In genomic region chr19:1540353-1540925, GRCh38 we compare ENCODE assay signal across 33 cellular contexts. TPM values are rescaled to one million over a fixed set of nuclear protein-coding genes. Genes with fewer than 3 reads are reported as not detected.
DNase-seq lines count a peak whose midpoint lies in the region; ATAC-seq, FAIRE-seq and TF ChIP-seq lines count a peak whose summit lies in the region.
"Had no signal": no experiment of that assay in that cellular context is flagged by ENCODE, and none has a peak within 500 bp of the region (broad histone marks: within the 10 kb centered on the region; RNA-seq: fewer than 3 reads in every experiment).

No MANE protein-coding gene starts in this region.

- POLR2A ChIA-PET in IMR-90 (lab: Charles Lee; ENCODE audit: unreplicated experiment): no interaction called here

- no peak overlapping the region for H3K4ac ChIP-seq in IMR-90 (ENCODE audit: low read depth, low read length)

- H3K36me3 Mint-ChIP-seq in neural progenitor cell: no peaks in the 10 kb centered on the region
- H3K36me3 Mint-ChIP-seq: CD14-positive monocyte had no signal

- DNase-seq in IMR-90 (no peak), neural progenitor cell (ENCODE audit: low spot score) (no peak), aorta (peak in 1 of 2 donors; percentile 63), frontal cortex (ENCODE audit: low spot score in 2 of 2) (no peak), NCI-H510A (lab: John Stamatoyannopoulos, UW) (no peak)
- DNase-seq: activated CD4-positive, alpha-beta T cell treated with anti-CD3 and anti-CD28 coated beads for 1 hour; activated CD8-positive, alpha-beta memory T cell treated with anti-CD3 and anti-CD28 coated beads for 24 hours; activated effector memory CD4-positive, alpha-beta T cell treated with anti-CD3 and anti-CD28 coated beads, Interleukin-2, amount 50 U/mL, for 16 hours; activated T-cell treated with anti-CD3 and anti-CD28 coated beads, Interleukin-2, amount 50 U/mL, for 1 hour; body of pancreas; DMS79; effector CD4-positive, alpha-beta T cell; erythroblast; foreskin fibroblast; HFFc6; Karpas-422; NCI-H146; NCI-H446; NCI-H82; occipital lobe; RPMI8226; stimulated activated CD4-positive, alpha-beta T cell treated with anti-CD3 and anti-CD28 coated beads, Interleukin-2, amount 100 ng/mL, for 48 hours; substantia nigra; T-helper 17 cell; upper lobe of right lung had no signal

- no peak overlapping the region for H3K56ac ChIP-seq in IMR-90 (ENCODE audit: extremely low read depth, insufficient read depth, low read length)

- H3K14ac ChIP-seq in IMR-90 (replicated peaks; ENCODE audit: low read depth, low read length): no peak overlapping the region

- H2BK20ac ChIP-seq in IMR-90 (ENCODE audit: low read depth, low read length): no peak overlapping the region

- no peaks in the 10 kb centered on the region for H3K9me1 ChIP-seq in IMR-90 (ENCODE audit: insufficient read depth, low read length)

- H3K36me3 ChIP-seq in IMR-90 (ENCODE audit: control insufficient read depth, insufficient read depth, low read length) (no peaks in the 10 kb centered on the region), gastroesophageal sphincter (no peaks in the 10 kb centered on the region), neural progenitor cell (no peaks in the 10 kb centered on the region), aorta (ENCODE audit: control insufficient read depth in 1 of 2, insufficient read depth in 2 of 2, low read length in 1 of 2) (no peaks in the 10 kb centered on the region)
- H3K36me3 ChIP-seq: upper lobe of right lung had no signal

- H3K4me2 ChIP-seq in IMR-90 (ENCODE audit: low read depth, low read length) (no peak overlapping the region), neural progenitor cell (no peak overlapping the region)
- H3K4me2 ChIP-seq: hepatocyte had no signal

- no peak overlapping the region for H4K8ac ChIP-seq in IMR-90 (ENCODE audit: low read depth in 2 of 2, low read length in 2 of 2)

- no peak overlapping the region for H2BK120ac ChIP-seq in IMR-90 (ENCODE audit: low read depth, low read length)

- peaks cover 2% of the 10 kb centered on the region; the same call in 1 of the 2 replicates for H3K27me3 ChIP-seq in IMR-90 (ENCODE audit: control insufficient read depth, insufficient read depth, low read length)
- peaks cover 32% of the 10 kb centered on the region for H3K27me3 ChIP-seq in gastroesophageal sphincter
- peaks cover 29% of the 10 kb centered on the region for H3K27me3 ChIP-seq in neural progenitor cell
- no peaks in the 10 kb centered on the region for H3K27me3 ChIP-seq in aorta (ENCODE audit: control insufficient read depth in 1 of 2, insufficient read depth in 2 of 2, low read length in 1 of 2)
- H3K27me3 ChIP-seq: hepatocyte had no signal

- no peak overlapping the region; the same call in 1 of the 2 replicates for H3K23ac ChIP-seq in IMR-90 (ENCODE audit: low read depth, low read length)

- peaks cover 3% of the 10 kb centered on the region for H3K4me1 Mint-ChIP-seq in neural progenitor cell
- H3K4me1 Mint-ChIP-seq: CD14-positive monocyte, T-helper 17 cell had no signal

- no peak overlapping the region for H2BK15ac ChIP-seq in IMR-90 (ENCODE audit: low read depth, low read length)

- FAIRE-seq in frontal cortex (lab: Jason Lieb, UNC): no peak

- H4K91ac ChIP-seq in IMR-90 (ENCODE audit: insufficient read depth, low read depth, low read length): no peak overlapping the region

- H4K5ac ChIP-seq in IMR-90 (ENCODE audit: low read depth, low read length): no peak overlapping the region

- H3K4me3 ChIP-seq in IMR-90 (ENCODE audit: insufficient read depth, low read depth, low read length) (no peak overlapping the region), gastroesophageal sphincter (no peak overlapping the region), neural progenitor cell (no peak overlapping the region), aorta (ENCODE audit: low read length in 2 of 2) (no peak overlapping the region)
- H3K4me3 ChIP-seq: body of pancreas, hepatocyte, SK-N-MC, upper lobe of right lung had no signal

- no peaks in the 10 kb centered on the region for H3K9me3 Mint-ChIP-seq in neural progenitor cell
- H3K9me3 Mint-ChIP-seq: HFFc6 had no signal

- H3K9me3 ChIP-seq in IMR-90 (ENCODE audit: control insufficient read depth, insufficient read depth, low read length): no peaks in the 10 kb centered on the region
- no peaks in the 10 kb centered on the region for H3K9me3 ChIP-seq in gastroesophageal sphincter
- H3K9me3 ChIP-seq in neural progenitor cell (ENCODE audit: low read depth): no peaks in the 10 kb centered on the region
- H3K9me3 ChIP-seq in aorta (ENCODE audit: control insufficient read depth, low read length): no peaks in the 10 kb centered on the region
- H3K9me3 ChIP-seq: body of pancreas, upper lobe of right lung had no signal

- TF ChIP-seq EP300 in gastroesophageal sphincter (IDR thresholded peaks at IDR 0.05): no peak

- no peaks in the 10 kb centered on the region for H4K20me1 ChIP-seq in IMR-90 (ENCODE audit: insufficient read depth, low read length)
- no peaks in the 10 kb centered on the region for H4K20me1 ChIP-seq in neural progenitor cell (ENCODE audit: low read depth)

- no peak for TF ChIP-seq RAD21 in IMR-90 (IDR thresholded peaks at IDR 0.05; ENCODE audit: low read length)

- H3K4me3 Mint-ChIP-seq in neural progenitor cell: no peak overlapping the region
- H3K4me3 Mint-ChIP-seq: HFFc6, T-helper 17 cell had no signal

- CTCF ChIA-PET in IMR-90 (lab: Yijun Ruan, JAX): no interaction called here

- dilution Hi-C loops in IMR-90 (cut with HindIII; ENCODE audit: low sequenced_read_pairs, unreplicated experiment): no loop called here

- peak; percentile 32; the same call in 1 of the 2 replicates for ATAC-seq in IMR-90 (ENCODE audit: low read depth)
- ATAC-seq in gastroesophageal sphincter: peak; percentile 63
- peak; percentile 62 for ATAC-seq in aorta (ENCODE audit: low FRiP score)
- no peak for ATAC-seq in HG03139 (IDR thresholded peaks at IDR 0.05; ENCODE audit: unreplicated experiment)
- ATAC-seq: body of pancreas, T-helper 17 cell, upper lobe of right lung had no signal

- in situ Hi-C loops in IMR-90 (cut with MboI; ENCODE audit: low sequenced_read_pairs): loop anchor here (25.0 kb wide), 1 partner anchor 247 kb away; no protein-coding TSS in a partner anchor

- peaks cover 11% of the 10 kb centered on the region for H3K27me3 Mint-ChIP-seq in neural progenitor cell (ENCODE audit: insufficient read depth, low read depth)

- no peak overlapping the region for H2AK5ac ChIP-seq in IMR-90 (ENCODE audit: low read depth, low read length)

- H3K79me2 ChIP-seq in neural progenitor cell (ENCODE audit: low read depth): no peaks in the 10 kb centered on the region
- H3K79me2 ChIP-seq: hepatocyte had no signal

- TF ChIP-seq CTCF in IMR-90 (conservative IDR thresholded peaks at IDR 0.05; ENCODE audit: low read depth, low read length) (no peak), gastroesophageal sphincter (IDR thresholded peaks at IDR 0.05) (no peak), neural progenitor cell (IDR thresholded peaks at IDR 0.05) (no peak)

- WGBS in IMR-90 (ENCODE audit: extremely low coverage in 2 of 2, insufficient read length in 1 of 2), 2 experiments: 56% methylated on average over 5 of the region's 17 CpGs; no CpG with 5 or more reads in 1 of the 2 experiments
- 14 to 33% methylated on average over 4 to 16 of the region's 17 CpGs for WGBS in gastroesophageal sphincter (ENCODE audit: low coverage in 1 of 2), 2 donors
- WGBS in aorta, 2 donors: 4 to 6% methylated on average over 17 of the region's 17 CpGs

- no peak overlapping the region for H3K27ac ChIP-seq in IMR-90 (ENCODE audit: insufficient read depth, low read length)
- H3K27ac ChIP-seq in gastroesophageal sphincter: peak overlapping the region in 2 of 4 donors; percentile 16 to 39
- H3K27ac ChIP-seq in neural progenitor cell: no peak overlapping the region
- no peak overlapping the region for H3K27ac ChIP-seq in aorta (ENCODE audit: low read depth in 1 of 2, low read length in 2 of 2)
- H3K27ac ChIP-seq: body of pancreas, hepatocyte, HL-60, SK-N-MC, upper lobe of right lung had no signal

- H3K9ac ChIP-seq in IMR-90 (ENCODE audit: low read depth, low read length) (no peak overlapping the region), neural progenitor cell (no peak overlapping the region)

- peak overlapping the region; percentile 82 for H3K27ac Mint-ChIP-seq in neural progenitor cell
- H3K27ac Mint-ChIP-seq: CD14-positive monocyte, HFFc6 had no signal

- no peaks in the 10 kb centered on the region for H3F3A ChIP-seq in neural progenitor cell (ENCODE audit: low read depth)

- H2AFZ ChIP-seq in IMR-90 (replicated peaks; ENCODE audit: low read length, poor library complexity) (peak overlapping the region; percentile 21), neural progenitor cell (replicated peaks) (no peak overlapping the region)
- H2AFZ ChIP-seq: hepatocyte had no signal

- intact Hi-C loops in IMR-90 (cut with micrococcal nuclease) (no loop called here), aorta (cut with DNase I) (loop anchor here in 1 of 2 donors (10.0 kb wide), 1 partner anchor 284 kb away; no protein-coding TSS in a partner anchor)

- no peaks in the 10 kb centered on the region for H3K79me1 ChIP-seq in IMR-90 (ENCODE audit: low read depth in 1 of 2, low read length in 2 of 2)

- H2BK5ac ChIP-seq in IMR-90 (ENCODE audit: low read depth, low read length, poor library complexity, severe bottlenecking): no peak overlapping the region

- TF ChIP-seq POLR2A in IMR-90 (IDR thresholded peaks at IDR 0.05; ENCODE audit: low read depth, low read length) (no peak), gastroesophageal sphincter (IDR thresholded peaks at IDR 0.05) (no peak)

- no peak overlapping the region for H3K18ac ChIP-seq in IMR-90 (ENCODE audit: low read depth, low read length)

- no TSS peak for BruUV-seq in IMR-90 (replicated peaks; lab: Mats Ljungman, UMichigan)

- no peak overlapping the region for H2AK9ac ChIP-seq in IMR-90 (replicated peaks; ENCODE audit: low read depth, low read length, poor library complexity)

- H3K4me1 ChIP-seq in IMR-90 (ENCODE audit: control insufficient read depth, insufficient read depth, low read length): peaks cover 2% of the 10 kb centered on the region; the same call in 1 of the 2 replicates
- H3K4me1 ChIP-seq in gastroesophageal sphincter: peaks cover 0 to 23% (median 0%) of the 10 kb centered on the region in 3 donors
- H3K4me1 ChIP-seq in neural progenitor cell: no peaks in the 10 kb centered on the region
- H3K4me1 ChIP-seq in aorta (ENCODE audit: control insufficient read depth in 1 of 2, insufficient read depth in 2 of 2, low read length in 2 of 2): no peaks in the 10 kb centered on the region
- H3K4me1 ChIP-seq: body of pancreas, upper lobe of right lung had no signal

RNA-seq across cellular contexts. Expression of gene PLK5, which starts 16.6 kb away (rescaled TPM):
- total RNA-seq in IMR-90 (2012; rRNA removed) (not detected in 2 replicates), gastroesophageal sphincter (under 1 TPM in 1 of 4 donors, not detected in 3; 0.15 TPM), neural progenitor cell (ENCODE audit: low replicate concordance) (0.81 TPM in 1 of 2 replicates, not detected in the other), aorta (not detected), frontal cortex (not detected)
- polyA plus RNA-seq in IMR-90 (2012; rRNA removed) (0.04 TPM in 1 of 2 replicates, not detected in the other), aorta (under 1 TPM in 1 of 2 donors, not detected in 1; 0.15 TPM)
- polyA plus RNA-seq in IMR-90 (2012; cell fraction: cytosol; rRNA removed): 0.05 TPM in 1 of 2 replicates, not detected in the other
- polyA plus RNA-seq in IMR-90 (2012; cell fraction: nucleus; rRNA removed; ENCODE audit: low replicate concordance): 0.76 and 1.1 TPM in 2 replicates
- total RNA-seq: body of pancreas, hepatocyte, mesenteric fat pad, occipital lobe, renal cortical epithelial cell, T-helper 17 cell, upper lobe of right lung had no signal
- polyA plus RNA-seq: CD14-positive monocyte had no signal

RNA-seq across cellular contexts. Expression of gene ADAMTSL5, which starts 27.6 kb away (rescaled TPM):
- total RNA-seq in IMR-90 (2012; rRNA removed) (0.83 and 0.90 TPM in 2 replicates), gastroesophageal sphincter (1 to 10 TPM; 1.3 to 9.7 (median 3.6) TPM), neural progenitor cell (ENCODE audit: low replicate concordance) (0.12 and 0.13 TPM in 2 replicates), aorta (10 to 100 TPM in 1 of 2 donors, 1 to 10 TPM in 1; 6.2 to 18.2 TPM), frontal cortex (under 0.01 TPM)
- polyA plus RNA-seq in IMR-90 (2012; rRNA removed) (10.8 and 13.4 TPM in 2 replicates), aorta (1 to 10 TPM; 3.1 to 6.1 TPM)
- polyA plus RNA-seq in IMR-90 (2012; cell fraction: cytosol; rRNA removed): 7.7 and 13.2 TPM in 2 replicates
- polyA plus RNA-seq in IMR-90 (2012; cell fraction: nucleus; rRNA removed; ENCODE audit: low replicate concordance): 31.7 and 79.5 TPM in 2 replicates
- total RNA-seq: occipital lobe had no signal
- polyA plus RNA-seq: CD14-positive monocyte had no signal

RNA-seq across cellular contexts. Expression of gene MEX3D, which starts 27.7 kb away (rescaled TPM):
- total RNA-seq in IMR-90 (2012; rRNA removed) (9.1 and 11.9 TPM in 2 replicates), gastroesophageal sphincter (10 to 100 TPM; 18.8 to 47.8 (median 28.7) TPM), neural progenitor cell (ENCODE audit: low replicate concordance) (15.9 and 87.3 TPM in 2 replicates), aorta (10 to 100 TPM; 16.1 to 20.5 TPM), frontal cortex (55.0 TPM)
- polyA plus RNA-seq in IMR-90 (2012; rRNA removed) (9.6 and 18.2 TPM in 2 replicates), aorta (1 to 10 TPM; 3.6 to 6.3 TPM)
- 9.3 and 32.6 TPM in 2 replicates for polyA plus RNA-seq in IMR-90 (2012; cell fraction: cytosol; rRNA removed)
- polyA plus RNA-seq in IMR-90 (2012; cell fraction: nucleus; rRNA removed; ENCODE audit: low replicate concordance): 7.9 and 22.2 TPM in 2 replicates

RNA-seq across cellular contexts. Expression of gene REEP6, which starts 49.5 kb away (rescaled TPM):
- total RNA-seq in IMR-90 (2012; rRNA removed) (1.3 and 1.7 TPM in 2 replicates), gastroesophageal sphincter (under 1 TPM in 3 of 4 donors, not detected in 1; 0.32 to 0.96 (median 0.40) TPM), neural progenitor cell (ENCODE audit: low replicate concordance) (4.8 and 13.0 TPM in 2 replicates), aorta (1 to 10 TPM in 1 of 2 donors, under 1 TPM in 1; 0.71 to 1.6 TPM), frontal cortex (2.4 TPM)
- polyA plus RNA-seq in IMR-90 (2012; rRNA removed) (2.2 and 3.2 TPM in 2 replicates), aorta (10 to 100 TPM in 1 of 2 donors, 1 to 10 TPM in 1; 2.2 to 16.5 TPM)
- 2.8 and 4.8 TPM in 2 replicates for polyA plus RNA-seq in IMR-90 (2012; cell fraction: cytosol; rRNA removed)
- polyA plus RNA-seq in IMR-90 (2012; cell fraction: nucleus; rRNA removed; ENCODE audit: low replicate concordance): 2.0 and 2.7 TPM in 2 replicates

RNA-seq across cellular contexts. Expression of gene PCSK4, which starts 50.3 kb away (rescaled TPM):
- total RNA-seq in IMR-90 (2012; rRNA removed) (0.56 and 0.72 TPM in 2 replicates), gastroesophageal sphincter (1 to 10 TPM in 3 of 4 donors, under 1 TPM in 1; 0.94 to 2.2 (median 2.0) TPM), neural progenitor cell (ENCODE audit: low replicate concordance) (3.6 and 12.5 TPM in 2 replicates), aorta (1 to 10 TPM in 1 of 2 donors, not detected in 1; 3.1 TPM), frontal cortex (3.7 TPM)
- polyA plus RNA-seq in IMR-90 (2012; rRNA removed) (1.7 and 2.9 TPM in 2 replicates), aorta (1 to 10 TPM in 1 of 2 donors, under 1 TPM in 1; 0.75 to 6.0 TPM)
- 0.29 and 1.2 TPM in 2 replicates for polyA plus RNA-seq in IMR-90 (2012; cell fraction: cytosol; rRNA removed)
- 31.5 and 85.3 TPM in 2 replicates for polyA plus RNA-seq in IMR-90 (2012; cell fraction: nucleus; rRNA removed; ENCODE audit: low replicate concordance)
